10 cellular contexts compared by ENCODE assay signal in genomic region chr17:58333396-58334207, GRCh38. TPM values are rescaled to one million over a fixed set of nuclear protein-coding genes. Genes with fewer than 3 reads are reported as not detected.
A peak's percentile ranks its signal among the peaks of the same experiment; 100 is the strongest.
DNase-seq lines count a peak whose midpoint lies in the region; TF ChIP-seq lines count a peak whose summit lies in the region.
"Had no signal": no experiment of that assay in that cellular context is flagged by ENCODE, and none has a peak within 500 bp of the region (broad histone marks: within the 10 kb centered on the region; RNA-seq: fewer than 3 reads in every experiment).

No MANE protein-coding gene starts in this region.

- no TSS peak for BruUV-seq in OCI-LY7 (replicated peaks; lab: Mats Ljungman, UMichigan)

- intact Hi-C loops in OCI-LY7 (cut with micrococcal nuclease; ENCODE audit: unreplicated experiment), result loop anchor here (1.0 to 10.0 kb wide), 4 partner anchors 11 to 821 kb away; partner anchors contain the start of genes PRR11 and SKA2
- intact Hi-C loops in dendritic cell treated with granulocyte-macrophage colony-stimulating factor and Interleukin-4, amounts not matched to agents 40 ng/mL and 50 ng/mL, for 4 days (cut with micrococcal nuclease), result no loop called here

- no peak for TF ChIP-seq CTCF in OCI-LY7 (conservative IDR thresholded peaks at IDR 0.05; ENCODE audit: low read length)

- peak overlapping the region; percentile 100 for H3K27ac Mint-ChIP-seq in dendritic cell treated with granulocyte-macrophage colony-stimulating factor and Interleukin-4, amounts not matched to agents 40 ng/mL and 50 ng/mL, for 4 days

- no peaks in the 10 kb centered on the region for H3K9me3 Mint-ChIP-seq in dendritic cell treated with granulocyte-macrophage colony-stimulating factor and Interleukin-4, amounts not matched to agents 40 ng/mL and 50 ng/mL, for 4 days

- H3K36me3 Mint-ChIP-seq in dendritic cell treated with granulocyte-macrophage colony-stimulating factor and Interleukin-4, amounts not matched to agents 40 ng/mL and 50 ng/mL, for 4 days (ENCODE audit: low read depth), result peaks cover 38% of the 10 kb centered on the region

- H3K4me2 ChIP-seq in OCI-LY7 (ENCODE audit: low read length), result peak overlapping the region; percentile 100

- peak; percentile 70 for DNase-seq in NK-92 treated with Interleukin-12 subunit alpha and Interleukin-12 subunit beta, amount 100 ng/mL, for 24 hours (lab: John Stamatoyannopoulos, UW)
- DNase-seq in NK-92 (lab: John Stamatoyannopoulos, UW; ENCODE audit: unreplicated experiment) (no peak), OCI-LY7 (ENCODE audit: low spot score) (peak; percentile 64), caudate nucleus (lab: John Stamatoyannopoulos, UW) (no peak), mucosa of gallbladder (ENCODE audit: low spot score) (no peak), NCI-H2227 treated with DMSO at 0.1 percent for 48 hours (lab: John Stamatoyannopoulos, UW) (no peak)
- peak; percentile 34 for DNase-seq in stimulated activated CD4-positive, alpha-beta T cell treated with anti-CD3 and anti-CD28 coated beads, Interleukin-4, amount 100 ng/mL, for 24 hours
- DNase-seq: NCI-H1694 had no signal

- POLR2A ChIA-PET in OCI-LY7 (lab: Charles Lee), result interaction anchor here (0.5 to 8.0 kb wide), 5 partner anchors 10 to 31 kb away, joined by 3 to 179 read pairs (median 8); partner anchors contain the start of gene SUPT4H1

- no peaks in the 10 kb centered on the region for H3K27me3 Mint-ChIP-seq in dendritic cell treated with granulocyte-macrophage colony-stimulating factor and Interleukin-4, amounts not matched to agents 40 ng/mL and 50 ng/mL, for 4 days

- H3K9me3 ChIP-seq in OCI-LY7 (ENCODE audit: low read length), result no peaks in the 10 kb centered on the region

- H3K79me2 ChIP-seq in OCI-LY7 (ENCODE audit: insufficient read depth, low read depth, low read length), result peaks cover 53% of the 10 kb centered on the region

- H2AFZ ChIP-seq in OCI-LY7 (ENCODE audit: low read length), result no peak overlapping the region

- H3K4me1 Mint-ChIP-seq in dendritic cell treated with granulocyte-macrophage colony-stimulating factor and Interleukin-4, amounts not matched to agents 40 ng/mL and 50 ng/mL, for 4 days (ENCODE audit: low read depth), result peaks cover 78% of the 10 kb centered on the region

- H3K27ac ChIP-seq in OCI-LY7 (ENCODE audit: low read depth, low read length, poor library complexity, severe bottlenecking) (peak overlapping the region; percentile 99), caudate nucleus (ENCODE audit: low read depth, low read length) (no peak overlapping the region)
- H3K27ac ChIP-seq: RWPE1 had no signal

- H3K4me3 ChIP-seq in OCI-LY7 (ENCODE audit: low read depth, low read length, poor library complexity, severe bottlenecking), result peak overlapping the region; percentile 98

- H3K4me1 ChIP-seq in OCI-LY7 (ENCODE audit: insufficient read depth, low read length, poor library complexity, severe bottlenecking), result peaks cover 73% of the 10 kb centered on the region

- no peaks in the 10 kb centered on the region for H3K9me2 ChIP-seq in OCI-LY7 (ENCODE audit: insufficient read depth, low read length)

- CTCF ChIA-PET in OCI-LY7 (lab: Charles Lee; ENCODE audit: unreplicated experiment), result interaction anchor here (3.0 kb wide), 1 partner anchor 11 kb away, joined by 12 read pairs; no protein-coding TSS in a partner anchor

- 0 out of 2 replicates have a peak, but pooled peaks cover 6% of the 10 kb centered on the region for H4K20me1 ChIP-seq in OCI-LY7 (ENCODE audit: insufficient read depth, low read length)

- H3K4me3 Mint-ChIP-seq in dendritic cell treated with granulocyte-macrophage colony-stimulating factor and Interleukin-4, amounts not matched to agents 40 ng/mL and 50 ng/mL, for 4 days, result peak overlapping the region; percentile 98

- H3K36me3 ChIP-seq in OCI-LY7 (ENCODE audit: insufficient read depth, low read length), result peaks cover 28% of the 10 kb centered on the region

RNA-seq across cellular contexts. Expression of gene TSPOAP1, which starts 5.0 kb away (rescaled TPM):
- total RNA-seq in OCI-LY7 (2014; rRNA removed; shearing (Covaris generic)), result 24.0 TPM in 2 replicates
- total RNA-seq in OCI-LY7 (2022) (50.6 and 54.4 TPM in 2 replicates), mucosa of gallbladder (30.2 TPM)

RNA-seq across cellular contexts. Expression of gene SUPT4H1, which starts 18.4 kb away (rescaled TPM):
- 41.1 and 56.5 TPM in 2 replicates for total RNA-seq in OCI-LY7 (2014; rRNA removed; shearing (Covaris generic))
- 65.5 and 78.4 TPM in 2 replicates for total RNA-seq in OCI-LY7 (2022)
- total RNA-seq in mucosa of gallbladder, result 72.4 TPM

RNA-seq across cellular contexts. Expression of gene MPO, which starts 52.9 kb away (rescaled TPM):
- total RNA-seq in OCI-LY7 (2014; rRNA removed; shearing (Covaris generic)), result not detected in 2 replicates
- total RNA-seq in OCI-LY7 (2022) (not detected in 2 replicates), mucosa of gallbladder (0.06 TPM)

Comparison
In these comparisons a context has a peak if more than half of its experiments do, and no peak if none do; other contexts are left out.
1. DNase-seq: peak in NK-92 treated with Interleukin-12 subunit alpha and Interleukin-12 subunit beta, amount 100 ng/mL, for 24 hours (single experiment), OCI-LY7 (single experiment) and stimulated activated CD4-positive, alpha-beta T cell treated with anti-CD3 and anti-CD28 coated beads, Interleukin-4, amount 100 ng/mL, for 24 hours (single experiment); none in NK-92 (single experiment), caudate nucleus (0 of 61), mucosa of gallbladder (single experiment) and NCI-H2227 treated with DMSO at 0.1 percent for 48 hours (single experiment).